In the genomic region with DNA sequence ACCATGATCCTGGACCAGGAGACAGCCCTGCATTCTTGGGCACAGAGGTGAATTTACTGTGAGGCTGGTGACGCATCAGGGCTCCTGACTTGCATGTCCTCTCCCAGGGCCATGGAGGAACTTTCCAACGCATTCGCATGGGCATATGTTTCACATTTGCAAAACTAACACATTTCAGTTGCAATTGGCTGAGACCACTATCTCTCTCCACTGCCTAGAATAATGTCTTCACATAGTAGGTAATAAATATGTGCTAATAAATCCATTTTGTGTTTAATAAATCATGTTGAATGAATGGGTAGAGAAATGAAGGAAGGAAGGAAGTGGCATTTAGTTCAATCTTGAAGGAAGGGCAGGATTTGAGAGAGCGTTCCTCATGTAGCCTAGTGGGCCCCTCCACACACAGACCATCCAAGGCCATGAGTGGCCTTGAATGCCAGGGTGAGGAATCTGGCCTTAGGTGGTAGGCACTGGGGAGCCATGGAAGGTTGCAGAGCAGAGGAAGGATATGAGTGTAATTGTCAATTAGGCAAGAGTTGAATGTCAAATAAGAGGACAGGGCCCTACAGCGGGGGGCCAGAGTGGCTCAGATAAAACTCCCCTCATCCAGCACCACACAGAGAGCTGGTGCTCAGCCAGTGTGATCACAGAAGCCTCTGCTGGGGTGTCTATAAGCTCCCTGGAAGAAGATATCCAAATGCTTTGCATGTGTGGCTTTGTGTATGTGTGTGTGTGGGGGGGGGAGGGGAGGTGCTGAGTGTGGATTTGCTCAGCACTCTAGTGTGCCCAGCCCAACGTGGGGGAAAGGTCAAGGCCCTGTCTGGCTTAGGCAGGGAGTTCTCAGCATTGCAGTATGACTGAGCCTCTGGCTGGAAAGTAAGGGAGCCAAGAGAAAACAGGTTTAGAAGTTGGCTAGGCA, we compare ENCODE assay signal across 12 cellular contexts. TPM values are rescaled to one million over a fixed set of nuclear protein-coding genes. Genes with fewer than 3 reads are reported as not detected.
DNase-seq lines count a peak whose midpoint lies in the region; ATAC-seq, FAIRE-seq and TF ChIP-seq lines count a peak whose summit lies in the region.
"Had no signal": no experiment of that assay in that cellular context is flagged by ENCODE, and none has a peak within 500 bp of the region (broad histone marks: within the 10 kb centered on the region; RNA-seq: fewer than 3 reads in every experiment).

No MANE protein-coding gene starts in this region.

- H3K27ac ChIP-seq in KOPT-K1 (ENCODE audit: low read depth, low read length, poor library complexity, severe bottlenecking) (peak overlapping the region; percentile 29), GM12878 (ENCODE audit: control insufficient read depth, insufficient read depth) (no peak overlapping the region), left lung (no peak overlapping the region), substantia nigra (ENCODE audit: low read depth, low read length, poor library complexity, severe bottlenecking) (peak overlapping the region; percentile 22)
- H3K27ac ChIP-seq: BLaER1 had no signal

- RAD21 ChIA-PET in GM12878 (lab: Charles Lee; ENCODE audit: unreplicated experiment): interaction anchor here (0.6 to 5.2 kb wide), 33 partner anchors 12 to 467 kb away, joined by 3 to 56 read pairs (median 5); partner anchors contain the start of genes ADA, PKIG and TTPAL

- ATAC-seq in GM12878: no peak; the same call in 2 of the 3 replicates
- ATAC-seq in left lung: peak; percentile 71
- no peak for ATAC-seq in GM21619 (IDR thresholded peaks at IDR 0.05; ENCODE audit: unreplicated experiment)

- no peak overlapping the region for H3K4me2 ChIP-seq in GM12878 (ENCODE audit: control insufficient read depth, insufficient read depth)
- H3K4me2 ChIP-seq: BLaER1 had no signal

- TF ChIP-seq CTCF in GM12878 (IDR thresholded peaks at IDR 0.05 in 2 of 3, conservative IDR thresholded peaks at IDR 0.05 in 1 of 3; ENCODE audit: control insufficient read depth in 2 of 3, extremely low read depth in 1 of 3, insufficient read depth in 1 of 3, low read depth in 3 of 3, low read length in 3 of 3): no peak
- TF ChIP-seq CTCF in left lung (IDR thresholded peaks at IDR 0.05): no peak

- no TSS peak for BruUV-seq in GM12878 (replicated peaks; lab: Mats Ljungman, UMichigan)

- H3K36me3 ChIP-seq in KOPT-K1 (ENCODE audit: insufficient read depth, low read length): peaks cover 24% of the 10 kb centered on the region; the same call in 1 of the 2 replicates
- no peaks in the 10 kb centered on the region for H3K36me3 ChIP-seq in GM12878 (ENCODE audit: control insufficient read depth in 2 of 2, insufficient read depth in 2 of 2, low read length in 1 of 2)
- no peaks in the 10 kb centered on the region for H3K36me3 ChIP-seq in left lung
- H3K36me3 ChIP-seq: BLaER1 had no signal

- no peaks in the 10 kb centered on the region for H4K20me1 ChIP-seq in GM12878 (ENCODE audit: control insufficient read depth, insufficient read depth)
- H4K20me1 ChIP-seq: BLaER1 had no signal

- WGBS in GM12878 (ENCODE audit: insufficient coverage, insufficient replicate concordance, low lambda C conversion rate, missing lambda C conversion rate): 62% methylated on average over 6 of the region's 6 CpGs

- TF ChIP-seq POLR2A in GM12878 (IDR thresholded peaks at IDR 0.05; ENCODE audit: low read depth, low read length): no peak

- TF ChIP-seq RAD21 in GM12878 (IDR thresholded peaks at IDR 0.05; ENCODE audit: insufficient read depth, low read depth, low read length): no peak

- H3K9me3 ChIP-seq in KOPT-K1 (ENCODE audit: insufficient read depth, low read length, poor library complexity, severe bottlenecking) (peaks cover 3% of the 10 kb centered on the region), GM12878 (replicated peaks; ENCODE audit: control insufficient read depth, insufficient read depth, low read length) (no peaks in the 10 kb centered on the region; the same call in 2 of the 3 replicates), left lung (no peaks in the 10 kb centered on the region)

- H2AFZ ChIP-seq in GM12878 (ENCODE audit: control insufficient read depth, low read depth, low read length): peak overlapping the region; percentile 71

- CTCF ChIA-PET in GM12878 (lab: Yijun Ruan, JAX): interaction anchor here (0.6 to 6.7 kb wide), 79 partner anchors 9 to 467 kb away, joined by 3 to 134 read pairs (median 6); partner anchors contain the start of genes ADA and TTPAL

- H3K4me3 ChIP-seq in GM12878 (no peak overlapping the region), left lung (no peak overlapping the region)
- H3K4me3 ChIP-seq: BLaER1 had no signal

- TF ChIP-seq EP300 in GM12878 (IDR thresholded peaks at IDR 0.05; ENCODE audit: borderline replicate concordance in 1 of 2, control insufficient read depth in 1 of 2, low read depth in 2 of 2, low read length in 2 of 2): no peak

- in situ Hi-C loops in GM12878 (cut with MboI): no loop called here

- H3K79me2 ChIP-seq in GM12878 (ENCODE audit: control insufficient read depth, insufficient read depth, low read length): no peaks in the 10 kb centered on the region

- no peak overlapping the region for H3K9ac ChIP-seq in GM12878 (ENCODE audit: control insufficient read depth, insufficient read depth, low read length)
- H3K9ac ChIP-seq: BLaER1 had no signal

- POLR2A ChIA-PET in GM12878 (lab: Charles Lee): interaction anchor here (0.6 to 2.2 kb wide), 4 partner anchors 34 to 166 kb away, joined by 3 to 12 read pairs (median 4); no protein-coding TSS in a partner anchor

- DNase-seq in GM12878 (ENCODE audit: low read depth, low spot score) (no peak), left lung (no peak), substantia nigra (lab: John Stamatoyannopoulos, UW) (no peak), putamen (ENCODE audit: low spot score) (no peak), amniotic stem cell (lab: John Stamatoyannopoulos, UW) (no peak)
- DNase-seq: cortex of kidney, NCI-H187 treated with DMSO at 0.1 percent for 48 hours had no signal

- SMC1A ChIA-PET in GM12878 (lab: Charles Lee; ENCODE audit: uncharacterized antibody, unreplicated experiment): interaction anchor here (0.6 to 5.7 kb wide), 43 partner anchors 12 to 792 kb away, joined by 3 to 71 read pairs (median 6); partner anchors contain the start of genes ADA, PKIG, SERINC3 and TTPAL

- FAIRE-seq in GM12878 (lab: Jason Lieb, UNC): no peak

- intact Hi-C loops in GM12878 (cut with micrococcal nuclease; ENCODE audit: unreplicated experiment): loop anchor here (5.0 kb wide), 2 partner anchors 297 to 467 kb away; no protein-coding TSS in a partner anchor
- intact Hi-C loops in left lung (cut with DNase I): loop anchor here in 1 of 2 donors (2.0 to 5.0 kb wide), 2 partner anchors 50 to 183 kb away; no protein-coding TSS in a partner anchor

- H3K27me3 ChIP-seq in GM12878 (replicated peaks in 1 of 2; ENCODE audit: control insufficient read depth in 2 of 2, insufficient read depth in 2 of 2, low read length in 1 of 2) (no peaks in the 10 kb centered on the region), left lung (no peaks in the 10 kb centered on the region)
- H3K27me3 ChIP-seq: BLaER1 had no signal

- H3K4me1 ChIP-seq in GM12878 (ENCODE audit: control insufficient read depth, insufficient read depth, low read length) (peaks cover 4% of the 10 kb centered on the region; the same call in 1 of the 2 replicates), left lung (peaks cover 0 to 9% of the 10 kb centered on the region in 2 donors)

RNA-seq across cellular contexts. Expression of gene CCN5, which starts 30.9 kb away (rescaled TPM):
- total RNA-seq in GM12878 (2013; cell fraction: nucleolus; rRNA removed): not detected in 2 replicates
- not detected in 2 replicates for total RNA-seq in GM12878 (2014; rRNA removed)
- not detected in 2 replicates for total RNA-seq in GM12878 (2014; rRNA removed; fragmentation: Illumina TruSeq; extraction: Trizol)
- total RNA-seq in GM12878 (2021): 0.15 TPM in 1 of 2 replicates, not detected in the other
- polyA plus RNA-seq in GM12878 (2011; ENCODE audit: low read depth): not detected
- polyA plus RNA-seq in GM12878 (2011; rRNA removed): not detected in 2 replicates
- polyA plus RNA-seq in GM12878 (2011; cell fraction: cytosol; rRNA removed): not detected in 2 replicates
- polyA plus RNA-seq in GM12878 (2011; cell fraction: nucleus; rRNA removed): not detected in 2 replicates
- 0.06 TPM in 1 of 2 replicates, not detected in the other for polyA plus RNA-seq in GM12878 (2012)
- not detected in 2 replicates for polyA plus RNA-seq in GM12878 (2014; fragmentation: Illumina TruSeq; extraction: Trizol)
- polyA plus RNA-seq in GM12878 (2014; fragmentation: Nextera tagmentation; extraction: Ambion mirVana): not detected
- not detected in 2 replicates for polyA plus RNA-seq in GM12878 (2014; rRNA removed)
- polyA plus RNA-seq in GM12878 (2016; fragmentation: Nextera tagmentation; extraction: Ambion mirVana): under 1 TPM in 1 of 2 experiments, not detected in 1; 0.14 TPM
- not detected in 2 replicates for polyA minus RNA-seq in GM12878 (2011; rRNA and poly(A)+ RNA removed)
- 6.1 and 8.0 TPM in 2 replicates for polyA minus RNA-seq in GM12878 (2011; cell fraction: cytosol; rRNA and poly(A)+ RNA removed)
- 0.36 and 1.5 TPM in 2 replicates for polyA minus RNA-seq in GM12878 (2011; cell fraction: nucleus; rRNA and poly(A)+ RNA removed)
- total RNA-seq in left lung: 10 to 100 TPM; 14.3 to 20.8 TPM
- total RNA-seq: HT-29, kidney epithelial cell had no signal

RNA-seq across cellular contexts. Expression of gene ADA, which starts 32.8 kb away (rescaled TPM):
- total RNA-seq in GM12878 (2013; cell fraction: nucleolus; rRNA removed): 51.8 and 52.9 TPM in 2 replicates
- total RNA-seq in GM12878 (2014; rRNA removed) (74.6 and 78.6 TPM in 2 replicates), GM12878 (2014; rRNA removed; fragmentation: Illumina TruSeq; extraction: Trizol) (69.1 and 69.5 TPM in 2 replicates), GM12878 (2021) (99.0 and 105 TPM in 2 replicates), left lung (10 to 100 TPM in 1 of 2 donors, 1 to 10 TPM in 1; 7.6 to 15.5 TPM)
- polyA plus RNA-seq in GM12878 (2011; ENCODE audit: low read depth): 54.0 TPM
- polyA plus RNA-seq in GM12878 (2011; rRNA removed) (88.9 and 129 TPM in 2 replicates), GM12878 (2014; fragmentation: Illumina TruSeq; extraction: Trizol) (71.6 and 82.7 TPM in 2 replicates), GM12878 (2014; fragmentation: Nextera tagmentation; extraction: Ambion mirVana) (10 to 100 TPM; 40.9 to 70.6 TPM), GM12878 (2014; rRNA removed) (122 and 125 TPM in 2 replicates), GM12878 (2016; fragmentation: Nextera tagmentation; extraction: Ambion mirVana) (100 to 1,000 TPM; 189 to 217 TPM)
- polyA plus RNA-seq in GM12878 (2011; cell fraction: cytosol; rRNA removed): 142 and 175 TPM in 2 replicates
- polyA plus RNA-seq in GM12878 (2011; cell fraction: nucleus; rRNA removed): 152 and 179 TPM in 2 replicates
- 58.7 and 86.7 TPM in 2 replicates for polyA plus RNA-seq in GM12878 (2012)
- polyA minus RNA-seq in GM12878 (2011; rRNA and poly(A)+ RNA removed): 75.2 and 93.0 TPM in 2 replicates
- 21.2 and 28.5 TPM in 2 replicates for polyA minus RNA-seq in GM12878 (2011; cell fraction: cytosol; rRNA and poly(A)+ RNA removed)
- 21.6 and 28.6 TPM in 2 replicates for polyA minus RNA-seq in GM12878 (2011; cell fraction: nucleus; rRNA and poly(A)+ RNA removed)
- total RNA-seq: HT-29 had no signal

Comparison
In these comparisons a context has a peak if more than half of its experiments do, and no peak if none do; other contexts are left out.
1. H3K27ac ChIP-seq: peak in KOPT-K1 (single experiment) and substantia nigra (single experiment); none in GM12878 (single experiment) and left lung (0 of 2).
2. RNA of gene CCN5, which starts 30.9 kb away (total RNA-seq): 14.3 to 20.8 TPM in left lung; 0.15 TPM in GM12878; every median in the first group is over 10 times any median in the second.